14 cellular contexts compared by ENCODE assay signal in the genomic region with DNA sequence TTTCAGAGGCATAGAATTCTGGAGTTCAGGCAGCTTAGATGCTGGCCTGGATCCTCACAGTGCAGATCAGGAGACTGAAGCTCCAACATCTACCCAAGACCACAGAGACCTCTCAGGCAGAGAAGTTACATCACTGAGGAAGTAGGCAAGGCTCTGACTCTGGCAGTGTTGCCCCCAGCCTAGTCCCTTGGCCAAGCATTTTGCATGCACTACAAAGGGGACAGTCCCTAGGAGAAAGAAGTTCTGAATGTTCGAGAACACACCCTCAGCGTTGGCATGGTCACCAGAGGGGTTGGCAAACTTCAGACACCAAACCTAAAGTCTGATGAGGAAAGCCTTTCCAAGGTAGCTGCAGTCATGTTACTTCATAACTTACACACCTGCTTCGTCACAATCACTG. TPM values are rescaled to one million over a fixed set of nuclear protein-coding genes. Genes with fewer than 3 reads are reported as not detected.
A peak's percentile ranks its signal among the peaks of the same experiment; 100 is the strongest.
DNase-seq lines count a peak whose midpoint lies in the region; ATAC-seq and TF ChIP-seq lines count a peak whose summit lies in the region.
"Had no signal": no experiment of that assay in that cellular context is flagged by ENCODE, and none has a peak within 500 bp of the region (broad histone marks: within the 10 kb centered on the region; RNA-seq: fewer than 3 reads in every experiment).

No MANE protein-coding gene starts in this region.

- CTCF ChIA-PET in CD4-positive, alpha-beta memory T cell (lab: Charles Lee; ENCODE audit: partially characterized antibody): interaction anchor here (0.6 to 5.9 kb wide), 4 partner anchors 12 to 283 kb away, joined by 3 to 56 read pairs (median 3); no protein-coding TSS in a partner anchor
- CTCF ChIA-PET in RWPE1 (lab: Yijun Ruan, JAX): interaction anchor here (0.6 to 1.0 kb wide), 3 partner anchors 10 to 281 kb away, joined by 3 to 5 read pairs (median 3); no protein-coding TSS in a partner anchor

- peak overlapping the region in 7 of 8 donors; percentile 26 to 67 (median 46) for H3K4me3 Mint-ChIP-seq in CD4-positive, alpha-beta memory T cell
- H3K4me3 Mint-ChIP-seq in immature natural killer cell: peak overlapping the region in 3 of 5 donors; percentile 21 to 40 (median 29)

- ATAC-seq in left cardiac atrium: no peak
- ATAC-seq: Panc1, T-helper 17 cell had no signal

- POLR2A ChIA-PET in CD4-positive, alpha-beta memory T cell (lab: Charles Lee; ENCODE audit: partially characterized antibody): interaction anchor here (1.5 kb wide), 1 partner anchor 131 kb away, joined by 4 read pairs; no protein-coding TSS in a partner anchor
- POLR2A ChIA-PET in RWPE1 (lab: Yijun Ruan, JAX; ENCODE audit: low non-redundant PET): no interaction called here

- peak overlapping the region in 4 of 7 donors; percentile 13 to 78 (median 62) for H3K27ac Mint-ChIP-seq in CD4-positive, alpha-beta memory T cell
- H3K27ac Mint-ChIP-seq in immature natural killer cell: no peak overlapping the region

- TF ChIP-seq CTCF in Peyer's patch (IDR thresholded peaks at IDR 0.05) (no peak), RWPE1 (conservative IDR thresholded peaks at IDR 0.05; ENCODE audit: low read depth) (no peak), prostate gland (IDR thresholded peaks at IDR 0.05) (no peak)

- H3K4me1 Mint-ChIP-seq in CD4-positive, alpha-beta memory T cell: peaks cover 45 to 74% (median 56%) of the 10 kb centered on the region in 4 donors
- peaks cover 45% of the 10 kb centered on the region in 2 donors for H3K4me1 Mint-ChIP-seq in immature natural killer cell

- TF ChIP-seq POLR2A in Peyer's patch (IDR thresholded peaks at IDR 0.05) (no peak), prostate gland (IDR thresholded peaks at IDR 0.05) (no peak)

- H3K27me3 Mint-ChIP-seq in CD4-positive, alpha-beta memory T cell: no peaks in the 10 kb centered on the region
- H3K27me3 Mint-ChIP-seq in immature natural killer cell (ENCODE audit: low read depth in 3 of 3): peaks cover 0 to 5% (median 3%) of the 10 kb centered on the region in 3 donors
- H3K27me3 Mint-ChIP-seq: T-helper 17 cell had no signal

- intact Hi-C loops in CD4-positive, alpha-beta memory T cell (cut with micrococcal nuclease): no loop called here
- intact Hi-C loops in prostate gland (cut with DNase I): loop anchor here (10.0 kb wide), 1 partner anchor 129 kb away; no protein-coding TSS in a partner anchor
- intact Hi-C loops in left cardiac atrium (cut with DNase I): no loop called here

- H3K9me3 Mint-ChIP-seq in CD4-positive, alpha-beta memory T cell: no peaks in the 10 kb centered on the region
- H3K9me3 Mint-ChIP-seq in immature natural killer cell: no peaks in the 10 kb centered on the region

- DNase-seq in AML-193 (lab: John Stamatoyannopoulos, UW): peak; percentile 25 to 40
- DNase-seq in CD4-positive, alpha-beta memory T cell: no peak
- peak in 2 of 3 donors; percentile 42 to 71 for DNase-seq in Peyer's patch
- no peak for DNase-seq in immature natural killer cell
- no peak for DNase-seq in RWPE1 (ENCODE audit: low spot score)
- no peak for DNase-seq in prostate gland (ENCODE audit: low spot score)
- DNase-seq in stimulated activated CD8-positive, alpha-beta memory T cell treated with anti-CD3 and anti-CD28 coated beads, Interleukin-4, amount 100 ng/mL, for 48 hours: no peak
- no peak for DNase-seq in left cardiac atrium
- DNase-seq: amniotic stem cell; islet precursor cell; NCI-H1436 treated with DMSO at 0.1 percent for 48 hours; stimulated activated CD4-positive, alpha-beta T cell treated with anti-CD3 and anti-CD28 coated beads, Interleukin-2, amount 100 ng/mL, for 24 hours; T-helper 17 cell had no signal

- H3K4me1 ChIP-seq in CD4-positive, alpha-beta memory T cell (ENCODE audit: insufficient read depth, low read length): peaks cover 60% of the 10 kb centered on the region
- H3K4me1 ChIP-seq in Peyer's patch (peaks cover 0 to 29% (median 22%) of the 10 kb centered on the region in 4 donors), prostate gland (replicated peaks) (peaks cover 14% of the 10 kb centered on the region)

- H3K9me3 ChIP-seq in CD4-positive, alpha-beta memory T cell (ENCODE audit: control insufficient read depth in 1 of 2, low read length in 2 of 2): no peaks in the 10 kb centered on the region
- no peaks in the 10 kb centered on the region for H3K9me3 ChIP-seq in Peyer's patch
- no peaks in the 10 kb centered on the region for H3K9me3 ChIP-seq in prostate gland

- WGBS in prostate gland: 87% methylated on average over 3 of the region's 3 CpGs

- peaks cover 22 to 46% of the 10 kb centered on the region in 2 donors for H3K36me3 Mint-ChIP-seq in CD4-positive, alpha-beta memory T cell
- H3K36me3 Mint-ChIP-seq in immature natural killer cell: peaks cover 0 to 4% (median 0%) of the 10 kb centered on the region in 3 donors

- peaks cover 22% of the 10 kb centered on the region for H3K36me3 ChIP-seq in CD4-positive, alpha-beta memory T cell (ENCODE audit: insufficient read depth, low read length)
- H3K36me3 ChIP-seq in Peyer's patch: peaks cover 0 to 24% (median 0%) of the 10 kb centered on the region in 3 donors
- H3K36me3 ChIP-seq in prostate gland: no peaks in the 10 kb centered on the region

- H3K27me3 ChIP-seq in CD4-positive, alpha-beta memory T cell (ENCODE audit: insufficient read depth, low read length): no peaks in the 10 kb centered on the region
- H3K27me3 ChIP-seq in Peyer's patch (no peaks in the 10 kb centered on the region), prostate gland (replicated peaks; ENCODE audit: insufficient read depth) (no peaks in the 10 kb centered on the region)

- no peak overlapping the region for H3K27ac ChIP-seq in CD4-positive, alpha-beta memory T cell (ENCODE audit: low read depth, low read length)
- H3K27ac ChIP-seq in Peyer's patch: no peak overlapping the region
- no peak overlapping the region for H3K27ac ChIP-seq in RWPE1
- H3K27ac ChIP-seq in prostate gland: no peak overlapping the region

- no peak overlapping the region for H3K4me3 ChIP-seq in CD4-positive, alpha-beta memory T cell (ENCODE audit: low read length in 2 of 2)
- H3K4me3 ChIP-seq in Peyer's patch (no peak overlapping the region), prostate gland (no peak overlapping the region)

RNA-seq across cellular contexts. Expression of gene RANBP10, which starts 2.5 kb away (rescaled TPM):
- total RNA-seq in CD4-positive, alpha-beta memory T cell: 10 to 100 TPM; 25.6 to 27.8 TPM
- 10 to 100 TPM in 1 of 2 donors, 1 to 10 TPM in 1; 7.1 to 14.7 TPM for polyA plus RNA-seq in CD4-positive, alpha-beta memory T cell
- total RNA-seq in Peyer's patch: 10 to 100 TPM; 15.2 to 29.9 (median 24.0) TPM
- 10 to 100 TPM in 1 of 3 donors, 1 to 10 TPM in 2; 2.6 to 12.4 (median 7.9) TPM for polyA plus RNA-seq in immature natural killer cell
- 10 to 100 TPM; 11.1 to 22.8 TPM for total RNA-seq in prostate gland
- 10 to 100 TPM; 10.9 to 14.3 TPM for total RNA-seq in left cardiac atrium

RNA-seq across cellular contexts. Expression of gene TSNAXIP1, which starts 2.8 kb away (rescaled TPM):
- total RNA-seq in CD4-positive, alpha-beta memory T cell: under 1 TPM; 0.44 to 0.64 TPM
- not detected for polyA plus RNA-seq in CD4-positive, alpha-beta memory T cell
- total RNA-seq in Peyer's patch: 1 to 10 TPM in 1 of 4 donors, under 1 TPM in 2, not detected in 1; 0.35 to 7.4 (median 0.94) TPM
- not detected for polyA plus RNA-seq in immature natural killer cell
- 1 to 10 TPM; 2.1 to 8.0 TPM for total RNA-seq in prostate gland
- total RNA-seq in left cardiac atrium: under 1 TPM; 0.55 to 0.74 TPM

RNA-seq across cellular contexts. Expression of gene THAP11, which starts 38.2 kb away (rescaled TPM):
- 10 to 100 TPM; 56.8 to 58.4 TPM for total RNA-seq in CD4-positive, alpha-beta memory T cell
- polyA plus RNA-seq in CD4-positive, alpha-beta memory T cell: 100 to 1,000 TPM; 130 to 147 TPM
- total RNA-seq in Peyer's patch: 10 to 100 TPM; 23.9 to 38.2 (median 31.7) TPM
- 100 to 1,000 TPM; 102 to 129 (median 117) TPM for polyA plus RNA-seq in immature natural killer cell
- total RNA-seq in prostate gland: 10 to 100 TPM; 60.2 to 78.6 TPM
- total RNA-seq in left cardiac atrium: 10 to 100 TPM; 24.5 to 24.7 TPM

RNA-seq across cellular contexts. Expression of gene NUTF2, which starts 42.8 kb away (rescaled TPM):
- 10 to 100 TPM; 41.2 to 45.9 TPM for total RNA-seq in CD4-positive, alpha-beta memory T cell
- polyA plus RNA-seq in CD4-positive, alpha-beta memory T cell: 100 to 1,000 TPM; 127 to 128 TPM
- total RNA-seq in Peyer's patch: 10 to 100 TPM; 55.5 to 82.5 (median 69.1) TPM
- polyA plus RNA-seq in immature natural killer cell: 100 to 1,000 TPM; 115 to 157 (median 130) TPM
- total RNA-seq in prostate gland: 100 to 1,000 TPM in 1 of 2 donors, 10 to 100 TPM in 1; 61.5 to 234 TPM
- total RNA-seq in left cardiac atrium: 10 to 100 TPM; 59.8 to 73.9 TPM

RNA-seq across cellular contexts. Expression of gene CENPT, which starts 43.6 kb away (rescaled TPM):
- total RNA-seq in CD4-positive, alpha-beta memory T cell: 100 to 1,000 TPM; 103 to 107 TPM
- polyA plus RNA-seq in CD4-positive, alpha-beta memory T cell: 10 to 100 TPM; 15.4 to 18.1 TPM
- total RNA-seq in Peyer's patch (100 to 1,000 TPM in 2 of 4 donors, 10 to 100 TPM in 2; 64.8 to 138 (median 94.6) TPM), prostate gland (10 to 100 TPM; 28.1 to 69.2 TPM), left cardiac atrium (10 to 100 TPM; 22.1 to 22.2 TPM)
- polyA plus RNA-seq in immature natural killer cell: 10 to 100 TPM in 2 of 3 donors, 1 to 10 TPM in 1; 9.3 to 15.0 (median 12.4) TPM

Comparison
In these comparisons a context has a peak if more than half of its experiments do, and no peak if none do; other contexts are left out.
1. DNase-seq: peak in AML-193 (2 of 2) and Peyer's patch (2 of 3); none in CD4-positive, alpha-beta memory T cell (0 of 5), immature natural killer cell (0 of 3), RWPE1 (single experiment), prostate gland (single experiment), stimulated activated CD8-positive, alpha-beta memory T cell treated with anti-CD3 and anti-CD28 coated beads, Interleukin-4, amount 100 ng/mL, for 48 hours (single experiment) and left cardiac atrium (single experiment).
2. H3K27ac Mint-ChIP-seq: peak in CD4-positive, alpha-beta memory T cell (4 of 7); none in immature natural killer cell (0 of 6).